ENCODE assay signal across 1 cellular context in genomic region chr11:3037041-3037944, GRCh38.
TF ChIP-seq lines count a peak whose summit lies in the region.

No MANE protein-coding gene starts in this region.

TF ChIP-seq in H1, 55 proteins besides CTCF, POLR2A, EP300 and RAD21:
- TF ChIP-seq TAF7 (optimal IDR thresholded peaks at IDR 0.05; ENCODE audit: borderline replicate concordance, low read depth, low read length) (no peak), ASH2L (IDR thresholded peaks at IDR 0.05; ENCODE audit: low read length) (no peak), FOSL1 (IDR thresholded peaks at IDR 0.05; ENCODE audit: insufficient read depth, low read depth, low read length) (no peak), SRF (IDR thresholded peaks at IDR 0.05; ENCODE audit: low read depth, low read length) (no peak), SP2 (IDR thresholded peaks at IDR 0.05; ENCODE audit: low read length) (no peak), TCF12 (IDR thresholded peaks at IDR 0.05; ENCODE audit: low read depth, low read length) (no peak), SIRT6 (IDR thresholded peaks at IDR 0.05; ENCODE audit: low read length) (no peak), EGR1 (IDR thresholded peaks at IDR 0.05; ENCODE audit: borderline replicate concordance, low read depth, low read length) (no peak), POLR2AphosphoS5 (IDR thresholded peaks at IDR 0.05; ENCODE audit: low read depth, low read length) (no peak), GABPA (IDR thresholded peaks at IDR 0.05; ENCODE audit: borderline replicate concordance, insufficient read depth, low read length) (no peak; the same call in 1 of the 2 replicates), USF2 (IDR thresholded peaks at IDR 0.05; ENCODE audit: low read length) (no peak), YY1 (IDR thresholded peaks at IDR 0.05; ENCODE audit: low read depth, low read length) (no peak), MAX (IDR thresholded peaks at IDR 0.05) (no peak), CBX8 (IDR thresholded peaks at IDR 0.05; ENCODE audit: borderline replicate concordance, low read depth, low read length) (no peak), POU5F1 (IDR thresholded peaks at IDR 0.05; ENCODE audit: low read depth, low read length) (no peak), ZNF274 (IDR thresholded peaks at IDR 0.05; ENCODE audit: borderline replicate concordance, extremely low read depth, low read length) (no peak), JUND (IDR thresholded peaks at IDR 0.05; ENCODE audit: low read length) (no peak), SUZ12 (IDR thresholded peaks at IDR 0.05; ENCODE audit: low read length) (no peak), SP1 (IDR thresholded peaks at IDR 0.05; ENCODE audit: low read depth, low read length) (no peak)
